In genomic region chr1:214328770-214329455, GRCh38 we compare ENCODE assay signal across 9 cellular contexts. TPM values are rescaled to one million over a fixed set of nuclear protein-coding genes. Genes with fewer than 3 reads are reported as not detected.
DNase-seq lines count a peak whose midpoint lies in the region; ATAC-seq, FAIRE-seq and TF ChIP-seq lines count a peak whose summit lies in the region.
"Had no signal": no experiment of that assay in that cellular context is flagged by ENCODE, and none has a peak within 500 bp of the region (broad histone marks: within the 10 kb centered on the region; RNA-seq: fewer than 3 reads in every experiment).

No MANE protein-coding gene starts in this region.

- H3K27me3 ChIP-seq in astrocyte (ENCODE audit: insufficient read depth, low read length) (no peaks in the 10 kb centered on the region), hepatocyte (no peaks in the 10 kb centered on the region), small intestine (ENCODE audit: control insufficient read depth in 2 of 2, insufficient read depth in 2 of 2, low read length in 2 of 2) (no peaks in the 10 kb centered on the region)
- H3K27me3 ChIP-seq: BLaER1 treated with 17β-estradiol and CSF1 and Interleukin-3, amounts not matched to agents 10 nM and 100 nM had no signal

- H3K9me2 ChIP-seq in hepatocyte (replicated peaks; ENCODE audit: insufficient read depth), result no peaks in the 10 kb centered on the region

- H3K27ac ChIP-seq in astrocyte (ENCODE audit: low read depth, low read length), result no peak overlapping the region
- H3K27ac ChIP-seq in hepatocyte, result no peak overlapping the region
- no peak overlapping the region for H3K27ac ChIP-seq in small intestine (ENCODE audit: low read depth in 1 of 2, low read length in 1 of 2)
- H3K27ac ChIP-seq: BLaER1 treated with 17β-estradiol and CSF1 and Interleukin-3, amounts not matched to agents 10 nM and 100 nM had no signal

- 66% methylated on average over 11 of the region's 11 CpGs for WGBS in hepatocyte (ENCODE audit: low lambda C conversion rate, missing lambda C conversion rate)
- 61 to 67% (median 66%) methylated on average over 11 of the region's 11 CpGs for WGBS in small intestine, 3 donors

- peaks cover 3% of the 10 kb centered on the region for H4K20me1 ChIP-seq in astrocyte (ENCODE audit: insufficient read depth, low read length)
- no peaks in the 10 kb centered on the region for H4K20me1 ChIP-seq in hepatocyte (ENCODE audit: insufficient read depth, poor library complexity, severe bottlenecking)

- H3K4me3 ChIP-seq in astrocyte (ENCODE audit: insufficient read depth, low read depth, low read length) (no peak overlapping the region), hepatocyte (no peak overlapping the region), small intestine (ENCODE audit: low read depth in 1 of 2, low read length in 2 of 2) (no peak overlapping the region)
- H3K4me3 ChIP-seq: BLaER1 treated with 17β-estradiol and CSF1 and Interleukin-3, amounts not matched to agents 10 nM and 100 nM had no signal

- H3K9me3 ChIP-seq in astrocyte (ENCODE audit: insufficient read depth, low read depth, low read length) (no peaks in the 10 kb centered on the region), hepatocyte (ENCODE audit: low read depth) (no peaks in the 10 kb centered on the region), small intestine (ENCODE audit: control insufficient read depth, low read depth) (no peaks in the 10 kb centered on the region)
- H3K9me3 ChIP-seq: BLaER1 treated with 17β-estradiol and CSF1 and Interleukin-3, amounts not matched to agents 10 nM and 100 nM had no signal

- H2AFZ ChIP-seq in astrocyte (ENCODE audit: low read depth, low read length) (no peak overlapping the region), hepatocyte (no peak overlapping the region)

- H3K9ac ChIP-seq in astrocyte (ENCODE audit: low read length), result no peak overlapping the region
- H3K9ac ChIP-seq: BLaER1 treated with 17β-estradiol and CSF1 and Interleukin-3, amounts not matched to agents 10 nM and 100 nM had no signal

- H3K27me3 Mint-ChIP-seq in astrocyte (ENCODE audit: low read depth, unreplicated experiment), result no peaks in the 10 kb centered on the region

- H3K36me3 Mint-ChIP-seq in astrocyte (ENCODE audit: low read depth, unreplicated experiment), result no peaks in the 10 kb centered on the region

- ATAC-seq in HG02884 (IDR thresholded peaks at IDR 0.05; ENCODE audit: unreplicated experiment), result peak; percentile 79

- peak; percentile 55 for FAIRE-seq in astrocyte (lab: Jason Lieb, UNC)
- FAIRE-seq in small intestine (lab: Jason Lieb, UNC), result no peak

- H3K4me3 Mint-ChIP-seq in astrocyte (ENCODE audit: unreplicated experiment), result no peak overlapping the region

- peaks cover 1% of the 10 kb centered on the region for H3K9me3 Mint-ChIP-seq in astrocyte (ENCODE audit: unreplicated experiment)

- H3K4me2 ChIP-seq in astrocyte (ENCODE audit: low read length), result no peak overlapping the region
- no peak overlapping the region for H3K4me2 ChIP-seq in hepatocyte

- no peaks in the 10 kb centered on the region for H3K79me2 ChIP-seq in astrocyte (ENCODE audit: insufficient read depth, low read length)
- H3K79me2 ChIP-seq in hepatocyte, result no peaks in the 10 kb centered on the region

- no peaks in the 10 kb centered on the region for H3K4me1 ChIP-seq in astrocyte (ENCODE audit: insufficient read depth, low read length)
- H3K4me1 ChIP-seq in hepatocyte (ENCODE audit: insufficient read depth), result no peaks in the 10 kb centered on the region
- H3K4me1 ChIP-seq in small intestine (ENCODE audit: control insufficient read depth in 2 of 2, insufficient read depth in 1 of 2, low read depth in 1 of 2, low read length in 1 of 2), result no peaks in the 10 kb centered on the region

- TF ChIP-seq CTCF in astrocyte (IDR thresholded peaks at IDR 0.05; ENCODE audit: insufficient read depth, low read depth, low read length) (peak; percentile 90), hepatocyte (IDR thresholded peaks at IDR 0.05; ENCODE audit: poor library complexity) (peak; percentile 94)

- no peak overlapping the region for H3K27ac Mint-ChIP-seq in astrocyte (ENCODE audit: unreplicated experiment)

- H3K4me1 Mint-ChIP-seq in astrocyte (ENCODE audit: low read depth, unreplicated experiment), result peaks cover 11% of the 10 kb centered on the region

- H3K36me3 ChIP-seq in astrocyte (ENCODE audit: insufficient read depth, low read length) (peaks cover 7% of the 10 kb centered on the region), hepatocyte (replicated peaks; ENCODE audit: insufficient read depth, low read depth) (no peaks in the 10 kb centered on the region), small intestine (ENCODE audit: control insufficient read depth in 2 of 2, insufficient read depth in 2 of 2, low read length in 2 of 2) (no peaks in the 10 kb centered on the region)

- DNase-seq in SIG-M5 treated with dmso at 0.1 percent for 504 hours (lab: John Stamatoyannopoulos, UW; ENCODE audit: unreplicated experiment) (peak; percentile 70), SIG-M5 (lab: John Stamatoyannopoulos, UW) (no peak), NCI-H1436 treated with DMSO at 0.1 percent for 48 hours (lab: John Stamatoyannopoulos, UW) (peak; percentile 24), T-helper 22 cell (ENCODE audit: low read depth) (peak; percentile 36), astrocyte (ENCODE audit: low read depth) (peak; percentile 54), hepatocyte (ENCODE audit: low spot score) (peak; percentile 90), small intestine (peak; percentile 82)

RNA-seq across cellular contexts. Expression of gene SMYD2, which starts 48.0 kb away (rescaled TPM):
- total RNA-seq in astrocyte (33.7 and 38.6 TPM in 2 replicates), hepatocyte (32.7 and 39.8 TPM in 2 replicates)
- polyA plus RNA-seq in hepatocyte (34.4 and 36.2 TPM in 2 replicates), small intestine (10 to 100 TPM; 20.8 to 21.3 (median 21.2) TPM)
